8 cellular contexts compared by ENCODE assay signal in genomic region chr14:70907172-70907995, GRCh38. TPM values are rescaled to one million over a fixed set of nuclear protein-coding genes. Genes with fewer than 3 reads are reported as not detected.
DNase-seq lines count a peak whose midpoint lies in the region; ATAC-seq, FAIRE-seq and TF ChIP-seq lines count a peak whose summit lies in the region.

PCNX1 (plus strand) TSS chr14:70907459; CDS start chr14:70907851, 392 bp downstream.

- H2AFZ ChIP-seq in OCI-LY1 (ENCODE audit: low read length) = peak within 1 kb of the TSS; percentile 98
- peak within 1 kb of the TSS; percentile 83 for H2AFZ ChIP-seq in endothelial cell of umbilical vein (ENCODE audit: low read depth, low read length)

- POLR2A ChIA-PET in Caco-2 (lab: Charles Lee) = interaction anchor here (0.6 to 0.7 kb wide), 2 partner anchors 82 to 86 kb away, joined by 3 to 6 read pairs; no protein-coding TSS in a partner anchor
- POLR2A ChIA-PET in endothelial cell of umbilical vein (lab: Charles Lee) = no interaction called here

- dilution Hi-C loops in endothelial cell of umbilical vein (cut with MboI; ENCODE audit: extremely low pct_ligation_motif_present, low sequenced_read_pairs) = no loop called here

- H3F3A ChIP-seq in OCI-LY1 (ENCODE audit: insufficient read depth, low read length) = 0 out of 2 replicates have a peak, but pooled peaks cover 6% of the 10 kb centered on the region

- CTCF ChIA-PET in Caco-2 (lab: Charles Lee) = interaction anchor here (0.6 to 1.7 kb wide), 15 partner anchors 10 to 155 kb away, joined by 3 to 11 read pairs (median 4); partner anchors contain the start of gene MAP3K9
- CTCF ChIA-PET in endothelial cell of umbilical vein (lab: Charles Lee) = interaction anchor here (0.6 to 4.2 kb wide), 38 partner anchors 8 to 948 kb away, joined by 3 to 99 read pairs (median 5); partner anchors contain the start of gene COX16

- H3K36me3 ChIP-seq in Caco-2 (ENCODE audit: control insufficient read depth, insufficient read depth, low read length) (no peaks in the 10 kb centered on the region), OCI-LY1 (ENCODE audit: insufficient read depth, low read length) (no peaks in the 10 kb centered on the region), endothelial cell of umbilical vein (ENCODE audit: control insufficient read depth in 2 of 2, extremely low read depth in 1 of 2, insufficient read depth in 2 of 2, low read length in 2 of 2) (no peaks in the 10 kb centered on the region)

- ATAC-seq in GM21360 (IDR thresholded peaks at IDR 0.05; ENCODE audit: unreplicated experiment) = peak; percentile 70

- peaks cover 14% of the 10 kb centered on the region for H3K36me3 Mint-ChIP-seq in Caco-2 (ENCODE audit: insufficient read depth, unreplicated experiment)

- H3K4me3 ChIP-seq in Caco-2 (ENCODE audit: low read depth, low read length) (peak within 1 kb of the TSS; percentile 95), OCI-LY1 (ENCODE audit: low read depth, low read length, poor library complexity, severe bottlenecking) (peak within 1 kb of the TSS; percentile 97), endothelial cell of umbilical vein (replicated peaks in 1 of 3; ENCODE audit: insufficient read depth in 1 of 3, low read depth in 1 of 3, low read length in 3 of 3) (peak within 1 kb of the TSS; percentile 90 to 93 (median 90))

- no TSS peak for BruUV-seq in Caco-2 (replicated peaks; lab: Mats Ljungman, UMichigan)
- no TSS peak for BruUV-seq in endothelial cell of umbilical vein (replicated peaks; lab: Mats Ljungman, UMichigan)

- DNase-seq in Caco-2 (peak; percentile 86 to 94), HTR-8/SVneo (ENCODE audit: insufficient read length, low spot score) (peak; percentile 98), endothelial cell of umbilical vein (ENCODE audit: low read depth, low spot score) (peak; percentile 79), middle frontal gyrus (ENCODE audit: extremely low spot score, low spot score) (peak; percentile 84)
- peak; percentile 90 for DNase-seq in activated CD8-positive, alpha-beta memory T cell treated with anti-CD3 and anti-CD28 coated beads, Interleukin-2, amount 50 U/mL, for 4 hours
- DNase-seq in stimulated activated CD8-positive, alpha-beta memory T cell treated with anti-CD3 and anti-CD28 coated beads, Interleukin-2, amount 100 ng/mL, for 48 hours (ENCODE audit: low read depth in 2 of 2) = peak; percentile 83 to 87

- peak; percentile 99 for FAIRE-seq in HTR-8/SVneo (lab: Jason Lieb, UNC)
- FAIRE-seq in endothelial cell of umbilical vein (lab: Jason Lieb, UNC) = peak; percentile 80

- peaks cover 21% of the 10 kb centered on the region for H3K4me1 Mint-ChIP-seq in Caco-2 (ENCODE audit: low read depth, unreplicated experiment)

- H3K27me3 Mint-ChIP-seq in Caco-2 (ENCODE audit: insufficient read depth, unreplicated experiment) = no peaks in the 10 kb centered on the region

- H3K9me3 ChIP-seq in Caco-2 = no peaks in the 10 kb centered on the region
- no peaks in the 10 kb centered on the region for H3K9me3 ChIP-seq in OCI-LY1 (ENCODE audit: low read length)
- no peaks in the 10 kb centered on the region for H3K9me3 ChIP-seq in endothelial cell of umbilical vein (replicated peaks; ENCODE audit: control insufficient read depth, insufficient read depth, low read length)

- no peaks in the 10 kb centered on the region for H3K9me3 Mint-ChIP-seq in Caco-2 (ENCODE audit: unreplicated experiment)

- intact Hi-C loops in Caco-2 (cut with micrococcal nuclease; ENCODE audit: unreplicated experiment) = loop anchor here (1.0 to 5.0 kb wide), 3 partner anchors 49 to 85 kb away; no protein-coding TSS in a partner anchor
- intact Hi-C loops in endothelial cell of umbilical vein (cut with micrococcal nuclease) = loop anchor here (1.0 kb wide), 4 partner anchors 49 to 1140 kb away; partner anchors contain the start of gene SRSF5

- TF ChIP-seq POLR2A in endothelial cell of umbilical vein (IDR thresholded peaks at IDR 0.05; ENCODE audit: low read depth, low read length) = peak; percentile 49

- no peaks in the 10 kb centered on the region for H4K20me1 ChIP-seq in OCI-LY1 (ENCODE audit: insufficient read depth, low read length)
- peaks cover 3% of the 10 kb centered on the region for H4K20me1 ChIP-seq in endothelial cell of umbilical vein (replicated peaks; ENCODE audit: control insufficient read depth, extremely low read depth, insufficient read depth, low read length)

- H3K4me1 ChIP-seq in Caco-2 (peaks cover 14% of the 10 kb centered on the region), OCI-LY1 (ENCODE audit: insufficient read depth, low read length, severe bottlenecking) (peaks cover 22% of the 10 kb centered on the region), endothelial cell of umbilical vein (ENCODE audit: control insufficient read depth, extremely low read depth, insufficient read depth, low read length) (peaks cover 28% of the 10 kb centered on the region)

- peak within 1 kb of the TSS; percentile 80 for H3K4me3 Mint-ChIP-seq in Caco-2 (ENCODE audit: unreplicated experiment)

- no peaks in the 10 kb centered on the region for H3K9me1 ChIP-seq in endothelial cell of umbilical vein (replicated peaks; ENCODE audit: control insufficient read depth, extremely low read depth, insufficient read depth, low read length)

- no peaks in the 10 kb centered on the region for H3K9me2 ChIP-seq in OCI-LY1 (ENCODE audit: low read depth, low read length)

- TF ChIP-seq CTCF in Caco-2 (IDR thresholded peaks at IDR 0.05; ENCODE audit: insufficient read depth in 1 of 2, low read depth in 1 of 2, low read length in 1 of 2, severe bottlenecking in 1 of 2, unreplicated experiment in 1 of 2) (peak; percentile 47 to 77), OCI-LY1 (IDR thresholded peaks at IDR 0.05; ENCODE audit: low read length) (peak; percentile 82), endothelial cell of umbilical vein (IDR thresholded peaks at IDR 0.05; ENCODE audit: extremely low read depth in 1 of 2, insufficient read depth in 1 of 2, low read depth in 1 of 2, low read length in 2 of 2) (peak; percentile 77 to 80)

- H3K27ac Mint-ChIP-seq in Caco-2 (ENCODE audit: unreplicated experiment) = peak within 1 kb of the TSS; percentile 79

- no peaks in the 10 kb centered on the region for H3K79me2 ChIP-seq in OCI-LY1 (ENCODE audit: insufficient read depth, low read length)
- peaks cover 42% of the 10 kb centered on the region for H3K79me2 ChIP-seq in endothelial cell of umbilical vein (ENCODE audit: control insufficient read depth, insufficient read depth, low read length)

- peak within 1 kb of the TSS; percentile 86 for H3K9ac ChIP-seq in OCI-LY1 (ENCODE audit: low read length)
- H3K9ac ChIP-seq in endothelial cell of umbilical vein (replicated peaks; ENCODE audit: extremely low read depth, insufficient read depth, low read length) = peak within 1 kb of the TSS; percentile 80

- H3K27me3 ChIP-seq in Caco-2 (replicated peaks; ENCODE audit: control insufficient read depth, insufficient read depth, low read length) (no peaks in the 10 kb centered on the region), OCI-LY1 (ENCODE audit: insufficient read depth, low read length) (no peaks in the 10 kb centered on the region), endothelial cell of umbilical vein (ENCODE audit: control insufficient read depth in 2 of 2, insufficient read depth in 2 of 2, low read length in 2 of 2) (no peaks in the 10 kb centered on the region)

- peak within 1 kb of the TSS; percentile 90 for H3K4me2 ChIP-seq in OCI-LY1 (ENCODE audit: low read length)
- H3K4me2 ChIP-seq in endothelial cell of umbilical vein (ENCODE audit: insufficient read depth, low read length) = peak within 1 kb of the TSS; percentile 94

- peak within 1 kb of the TSS; percentile 59 for H3K27ac ChIP-seq in OCI-LY1 (ENCODE audit: low read depth, low read length, poor library complexity, severe bottlenecking)
- H3K27ac ChIP-seq in endothelial cell of umbilical vein (ENCODE audit: insufficient read depth, low read depth, low read length) = peak within 1 kb of the TSS; percentile 23

TF ChIP-seq in endothelial cell of umbilical vein, 7 proteins besides CTCF, POLR2A, EP300 and RAD21:
- TF ChIP-seq FOS (IDR thresholded peaks at IDR 0.05; ENCODE audit: borderline replicate concordance, insufficient read depth, low read length) = no peak
- no peak for TF ChIP-seq EZH2 (IDR thresholded peaks at IDR 0.05; ENCODE audit: borderline replicate concordance, low read depth, low read length, severe bottlenecking)
- TF ChIP-seq POLR2AphosphoS5 (IDR thresholded peaks at IDR 0.05; ENCODE audit: insufficient read depth, low read depth, low read length) = peak; percentile 39
- TF ChIP-seq JUN (IDR thresholded peaks at IDR 0.05; ENCODE audit: borderline replicate concordance, insufficient read depth, insufficient read length, low read depth) = no peak

RNA-seq across cellular contexts. Expression of gene PCNX1, which starts in this region (rescaled TPM):
- 29.0 and 37.4 TPM in 2 replicates for total RNA-seq in Caco-2 (2022)
- 30.6 and 40.5 TPM in 2 replicates for total RNA-seq in endothelial cell of umbilical vein
- 21.4 and 24.0 TPM in 2 replicates for polyA plus RNA-seq in endothelial cell of umbilical vein
- 12.5 and 12.6 TPM in 2 replicates for polyA plus RNA-seq in endothelial cell of umbilical vein (2011; cell fraction: cytosol; rRNA removed)
- polyA plus RNA-seq in endothelial cell of umbilical vein (2011; cell fraction: nucleus; rRNA removed) = 49.3 and 53.5 TPM in 2 replicates
- polyA plus RNA-seq in endothelial cell of umbilical vein (2012) = 18.3 and 19.0 TPM in 2 replicates
- polyA minus RNA-seq in endothelial cell of umbilical vein = 168 and 175 TPM in 2 replicates
- 45.6 TPM for polyA minus RNA-seq in endothelial cell of umbilical vein (2011; cell fraction: cytosol; rRNA and poly(A)+ RNA removed)
- 155 and 232 TPM in 2 replicates for polyA minus RNA-seq in endothelial cell of umbilical vein (2011; cell fraction: nucleus; rRNA and poly(A)+ RNA removed)

Comparison
In these comparisons a context has a peak if more than half of its experiments do, and no peak if none do; other contexts are left out.
1. Peak in every context shown above with its lines: DNase-seq, ATAC-seq, H3K4me3 ChIP-seq and H3K27ac ChIP-seq.